12 cellular contexts compared by ENCODE assay signal in genomic region chr19:48481846-48482639, GRCh38. TPM values are rescaled to one million over a fixed set of nuclear protein-coding genes. Genes with fewer than 3 reads are reported as not detected.
DNase-seq lines count a peak whose midpoint lies in the region; ATAC-seq, FAIRE-seq and TF ChIP-seq lines count a peak whose summit lies in the region.
"Had no signal": no experiment of that assay in that cellular context is flagged by ENCODE, and none has a peak within 500 bp of the region (broad histone marks: within the 10 kb centered on the region; RNA-seq: fewer than 3 reads in every experiment).

No MANE protein-coding gene starts in this region.

- no peaks in the 10 kb centered on the region for H3K9me3 Mint-ChIP-seq in activated T-helper 17 cell treated with anti-CD3 and anti-CD28 coated beads, Interleukin-2, amount 50 U/mL, for 72 hours
- H3K9me3 Mint-ChIP-seq in memory B cell: no peaks in the 10 kb centered on the region
- H3K9me3 Mint-ChIP-seq: dendritic cell treated with granulocyte-macrophage colony-stimulating factor and Interleukin-4, amounts not matched to agents 40 ng/mL and 50 ng/mL, for 4 days had no signal

- no peak overlapping the region for H3K27ac Mint-ChIP-seq in activated T-helper 17 cell treated with anti-CD3 and anti-CD28 coated beads, Interleukin-2, amount 50 U/mL, for 72 hours
- H3K27ac Mint-ChIP-seq in memory B cell: no peak overlapping the region

- peak; percentile 36 for DNase-seq in DMS53 (lab: John Stamatoyannopoulos, UW)
- no peak for DNase-seq in DMS53 treated with DMSO at 0.1 percent for 48 hours (lab: John Stamatoyannopoulos, UW; ENCODE audit: unreplicated experiment)
- no peak for DNase-seq in GM12892 (ENCODE audit: insufficient read length)
- no peak for DNase-seq in memory B cell (ENCODE audit: low spot score in 2 of 2)
- no peak for DNase-seq in NCI-H1105 treated with DMSO at 0.1 percent for 48 hours (lab: John Stamatoyannopoulos, UW)
- DNase-seq in SW 1271 (lab: John Stamatoyannopoulos, UW): no peak
- DNase-seq in NCI-H146 treated with DMSO at 0.1 percent for 48 hours (lab: John Stamatoyannopoulos, UW; ENCODE audit: unreplicated experiment): no peak
- DNase-seq: activated CD8-positive, alpha-beta memory T cell treated with anti-CD3 and anti-CD28 coated beads, Interleukin-2, amount 50 U/mL, for 48 hours; NCI-H446 treated with DMSO at 0.1 percent for 48 hours had no signal

- peak overlapping the region; percentile 82 for H3K4me3 Mint-ChIP-seq in activated T-helper 17 cell treated with anti-CD3 and anti-CD28 coated beads, Interleukin-2, amount 50 U/mL, for 72 hours
- H3K4me3 Mint-ChIP-seq in memory B cell: peak overlapping the region; percentile 93
- H3K4me3 Mint-ChIP-seq: dendritic cell treated with granulocyte-macrophage colony-stimulating factor and Interleukin-4, amounts not matched to agents 40 ng/mL and 50 ng/mL, for 4 days had no signal

- H3K27me3 Mint-ChIP-seq in activated T-helper 17 cell treated with anti-CD3 and anti-CD28 coated beads, Interleukin-2, amount 50 U/mL, for 72 hours: no peaks in the 10 kb centered on the region
- peaks cover 7% of the 10 kb centered on the region for H3K27me3 Mint-ChIP-seq in memory B cell

- no peak for ATAC-seq in activated T-helper 17 cell treated with anti-CD3 and anti-CD28 coated beads, Interleukin-2, amount 50 U/mL, for 72 hours (replicated peaks)
- ATAC-seq in memory B cell (ENCODE audit: low read depth): no peak

- H3K4me1 Mint-ChIP-seq in activated T-helper 17 cell treated with anti-CD3 and anti-CD28 coated beads, Interleukin-2, amount 50 U/mL, for 72 hours: peaks cover 13% of the 10 kb centered on the region
- peaks cover 12% of the 10 kb centered on the region for H3K4me1 Mint-ChIP-seq in memory B cell

- FAIRE-seq in GM12892 (lab: Jason Lieb, UNC): peak; percentile 21
- FAIRE-seq: A204.1 had no signal

- TF ChIP-seq POLR2A in GM12892 (IDR thresholded peaks at IDR 0.05; ENCODE audit: low read depth, low read length): no peak

- H3K36me3 Mint-ChIP-seq in activated T-helper 17 cell treated with anti-CD3 and anti-CD28 coated beads, Interleukin-2, amount 50 U/mL, for 72 hours (ENCODE audit: low read depth): no peaks in the 10 kb centered on the region
- peaks cover 2% of the 10 kb centered on the region for H3K36me3 Mint-ChIP-seq in memory B cell

RNA-seq across cellular contexts. Expression of gene CYTH2, which starts 12.9 kb away (rescaled TPM):
- polyA plus RNA-seq in GM12892 (2012; ENCODE audit: missing spikeins): 15.6 TPM
- total RNA-seq in activated T-helper 17 cell treated with anti-CD3 and anti-CD28 coated beads, Interleukin-2, amount 50 U/mL, for 72 hours: 10 to 100 TPM; 30.6 to 35.4 TPM

RNA-seq across cellular contexts. Expression of gene KCNJ14, which starts 26.7 kb away (rescaled TPM):
- 0.45 TPM for polyA plus RNA-seq in GM12892 (2012; ENCODE audit: missing spikeins)
- 1 to 10 TPM; 1.7 to 2.1 TPM for total RNA-seq in activated T-helper 17 cell treated with anti-CD3 and anti-CD28 coated beads, Interleukin-2, amount 50 U/mL, for 72 hours

RNA-seq across cellular contexts. Expression of gene LMTK3, which starts 29.6 kb away (rescaled TPM):
- not detected for polyA plus RNA-seq in GM12892 (2012; ENCODE audit: missing spikeins)
- 1 to 10 TPM; 3.8 to 5.9 TPM for total RNA-seq in activated T-helper 17 cell treated with anti-CD3 and anti-CD28 coated beads, Interleukin-2, amount 50 U/mL, for 72 hours

RNA-seq across cellular contexts. Expression of gene GRWD1, which starts 36.3 kb away (rescaled TPM):
- 11.2 TPM for polyA plus RNA-seq in GM12892 (2012; ENCODE audit: missing spikeins)
- 10 to 100 TPM; 34.9 to 72.9 TPM for total RNA-seq in activated T-helper 17 cell treated with anti-CD3 and anti-CD28 coated beads, Interleukin-2, amount 50 U/mL, for 72 hours
